Comparison of ENCODE assay signal across 27 cellular contexts in the genomic region with DNA sequence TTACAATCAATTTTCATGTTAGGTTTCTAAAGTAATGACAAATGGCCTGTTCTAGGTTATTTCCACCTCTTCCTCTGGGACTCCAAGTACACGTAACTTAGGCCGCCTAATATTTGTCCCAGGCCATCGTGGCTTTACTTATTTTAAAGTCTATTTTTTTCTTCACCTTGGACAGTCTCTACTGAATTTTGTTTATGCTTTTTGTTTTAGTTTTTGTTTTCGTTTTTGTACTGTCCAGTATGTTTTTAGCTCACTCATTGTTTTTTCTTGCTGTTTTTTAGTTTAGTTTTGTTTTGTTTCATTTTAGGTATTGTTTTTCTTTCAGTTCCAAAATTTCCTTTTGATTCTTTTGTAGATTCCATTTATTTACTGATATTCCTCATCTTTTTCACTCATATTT.
"Had no signal": no experiment of that assay in that cellular context is flagged by ENCODE, and none has a peak within 500 bp of the region (broad histone marks: within the 10 kb centered on the region; RNA-seq: fewer than 3 reads in every experiment).

No MANE protein-coding gene starts in this region.

- H3K27me3 ChIP-seq: adrenal gland, body of pancreas, esophagus squamous epithelium, left lung, stomach, suprapubic skin, tibial artery, upper lobe of right lung had no signal

- H3K79me2 ChIP-seq: parathyroid adenoma had no signal

- H3K4me3 ChIP-seq: adrenal gland, body of pancreas, esophagus squamous epithelium, left lung, lower lobe of right lung, psoas muscle, stomach, suprapubic skin, tibial artery, upper lobe of right lung had no signal

- H3K9ac ChIP-seq: parathyroid adenoma had no signal

- H3K4me1 ChIP-seq: adrenal gland, body of pancreas, esophagus squamous epithelium, left lung, lower lobe of right lung, parathyroid adenoma, psoas muscle, stomach, suprapubic skin, tibial artery, upper lobe of right lung had no signal

- H3K9me3 ChIP-seq: adrenal gland, body of pancreas, esophagus squamous epithelium, left lung, lower lobe of right lung, psoas muscle, stomach, suprapubic skin, tibial artery, upper lobe of right lung had no signal

- H3K27ac ChIP-seq: adrenal gland, body of pancreas, epithelial cell of prostate, esophagus squamous epithelium, left lung, lower lobe of right lung, parathyroid adenoma, psoas muscle, stomach, suprapubic skin, tibial artery, upper lobe of right lung had no signal

- DNase-seq: activated CD4-positive, alpha-beta memory T cell treated with anti-CD3 and anti-CD28 coated beads for 36 hours; activated CD4-positive, alpha-beta T cell treated with anti-CD3 and anti-CD28 coated beads, Interleukin-2, amount 10 ng/mL, durations not matched to agents 24 days and 14 days; activated CD4-positive, CD25-positive, alpha-beta regulatory T cell treated with anti-CD3 and anti-CD28 coated beads, Interleukin-2, amount 50 U/mL, for 72 hours; activated CD8-positive, alpha-beta memory T cell treated with anti-CD3 and anti-CD28 coated beads, Interleukin-2, amount 50 U/mL, for 4 hours; activated effector memory CD4-positive, alpha-beta T cell treated with anti-CD3 and anti-CD28 coated beads, Interleukin-2, amount 50 U/mL, for 16 hours; activated naive CD4-positive, alpha-beta T cell treated with anti-CD3 and anti-CD28 coated beads for 36 hours; activated naive CD8-positive, alpha-beta T cell treated with anti-CD3 and anti-CD28 coated beads for 36 hours; activated T-cell treated with anti-CD3 and anti-CD28 coated beads, Interleukin-2, amount 50 U/mL, for 1 hour; adrenal gland; aorta; body of pancreas; effector CD8-positive, alpha-beta T cell; esophagus squamous epithelium; left lung; lower lobe of right lung; mesendoderm; natural killer cell; psoas muscle; stimulated activated CD4-positive, alpha-beta T cell treated with anti-CD3 and anti-CD28 coated beads, Interleukin-15, amount 100 ng/mL, for 24 hours; stimulated activated CD4-positive, alpha-beta T cell treated with anti-CD3 and anti-CD28 coated beads, Interleukin-2, amount 100 ng/mL, for 24 hours; stimulated activated naive B cell treated with anti-CD40 and anti-IgM and Interleukin-4, amounts not matched to agents 10 μg/mL and 1 μg/mL and 100 μg/mL, for 72 hours; stomach; tibial artery; upper lobe of right lung had no signal

- H3K36me3 ChIP-seq: adrenal gland, esophagus squamous epithelium, left lung, lower lobe of right lung, stomach, suprapubic skin, tibial artery, upper lobe of right lung had no signal

- ATAC-seq: body of pancreas; left lung; lower lobe of right lung; natural killer cell; psoas muscle; stimulated activated naive B cell treated with anti-CD40 and anti-IgM and Interleukin-4, amounts not matched to agents 10 μg/mL and 1 μg/mL and 100 μg/mL, for 72 hours; upper lobe of right lung had no signal

- H2AFZ ChIP-seq: parathyroid adenoma had no signal
